In the genomic region with DNA sequence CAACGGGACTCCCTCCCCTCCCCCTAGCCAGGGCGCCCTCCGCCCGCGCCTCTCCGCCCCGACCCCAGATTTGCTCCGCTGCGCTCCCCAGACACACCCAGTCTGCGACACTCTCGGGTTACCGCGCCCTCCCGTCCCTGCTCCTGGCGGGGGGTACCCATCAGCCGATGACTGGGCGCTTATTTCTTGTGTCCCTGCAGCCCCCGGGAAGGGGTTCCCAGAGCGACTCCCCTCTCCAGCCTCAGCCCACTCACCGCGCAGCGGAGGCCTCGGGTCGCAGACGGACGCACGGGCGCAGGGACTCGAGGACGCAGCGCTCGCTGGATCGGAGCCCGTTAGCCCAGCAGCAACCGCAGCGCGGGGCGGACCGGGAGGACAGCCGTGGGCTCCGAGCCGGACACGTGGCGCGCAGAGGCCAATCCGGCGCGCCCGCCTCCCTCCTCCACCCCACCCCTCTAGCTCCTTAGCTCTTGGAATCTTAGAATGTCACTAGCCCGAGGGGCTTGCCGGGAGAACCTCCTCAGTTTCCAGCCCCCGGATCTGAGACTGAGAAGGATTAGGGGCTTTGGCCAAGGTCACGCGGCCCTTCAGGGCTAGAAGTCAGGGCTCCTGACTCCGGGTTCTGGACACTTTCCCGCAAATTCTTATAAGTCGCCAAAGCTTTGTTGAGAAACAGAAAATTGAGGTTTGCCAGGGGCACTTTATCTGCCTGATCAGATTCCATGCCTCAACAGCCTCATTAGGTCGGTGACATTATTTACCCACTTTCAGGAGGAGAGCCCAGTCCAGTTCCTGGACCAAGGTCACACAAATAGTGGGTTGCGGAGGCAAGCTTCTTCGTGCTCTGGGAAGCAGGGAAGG, we compare ENCODE assay signal across 1 cellular context.
A peak's percentile ranks its signal among the peaks of the same experiment; 100 is the strongest.
TF ChIP-seq lines count a peak whose summit lies in the region.

A gene (minus strand): TSS at position 354 of the 861 bp plus-strand sequence. CDS start 9,878 bp downstream, outside the sequence.

TF ChIP-seq in K562, 482 proteins besides CTCF, POLR2A, EP300 and RAD21 (continued from another document and continues in another):
- TF ChIP-seq, protein P1, sequence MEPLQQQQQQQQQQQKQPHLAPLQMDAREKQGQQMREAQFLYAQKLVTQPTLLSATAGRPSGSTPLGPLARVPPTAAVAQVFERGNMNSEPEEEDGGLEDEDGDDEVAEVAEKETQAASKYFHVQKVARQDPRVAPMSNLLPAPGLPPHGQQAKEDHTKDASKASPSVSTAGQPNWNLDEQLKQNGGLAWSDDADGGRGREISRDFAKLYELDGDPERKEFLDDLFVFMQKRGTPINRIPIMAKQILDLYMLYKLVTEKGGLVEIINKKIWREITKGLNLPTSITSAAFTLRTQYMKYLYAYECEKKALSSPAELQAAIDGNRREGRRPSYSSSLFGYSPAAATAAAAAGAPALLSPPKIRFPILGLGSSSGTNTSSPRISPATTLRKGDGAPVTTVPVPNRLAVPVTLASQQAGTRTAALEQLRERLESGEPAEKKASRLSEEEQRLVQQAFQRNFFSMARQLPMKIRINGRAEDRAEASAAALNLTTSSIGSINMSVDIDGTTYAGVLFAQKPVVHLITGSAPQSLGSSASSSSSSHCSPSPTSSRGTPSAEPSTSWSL (CRISPR knock-in tag; IDR thresholded peaks at IDR 0.05; ENCODE audit: borderline replicate concordance): no peak
- TF ChIP-seq, protein P2, sequence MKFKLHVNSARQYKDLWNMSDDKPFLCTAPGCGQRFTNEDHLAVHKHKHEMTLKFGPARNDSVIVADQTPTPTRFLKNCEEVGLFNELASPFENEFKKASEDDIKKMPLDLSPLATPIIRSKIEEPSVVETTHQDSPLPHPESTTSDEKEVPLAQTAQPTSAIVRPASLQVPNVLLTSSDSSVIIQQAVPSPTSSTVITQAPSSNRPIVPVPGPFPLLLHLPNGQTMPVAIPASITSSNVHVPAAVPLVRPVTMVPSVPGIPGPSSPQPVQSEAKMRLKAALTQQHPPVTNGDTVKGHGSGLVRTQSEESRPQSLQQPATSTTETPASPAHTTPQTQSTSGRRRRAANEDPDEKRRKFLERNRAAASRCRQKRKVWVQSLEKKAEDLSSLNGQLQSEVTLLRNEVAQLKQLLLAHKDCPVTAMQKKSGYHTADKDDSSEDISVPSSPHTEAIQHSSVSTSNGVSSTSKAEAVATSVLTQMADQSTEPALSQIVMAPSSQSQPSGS (CRISPR knock-in tag; IDR thresholded peaks at IDR 0.05): no peak
- TF ChIP-seq CC2D1A (IDR thresholded peaks at IDR 0.05): peak; percentile 92; the same call in 1 of the 2 replicates
- TF ChIP-seq PYGO2 (tag; IDR thresholded peaks at IDR 0.05): no peak
- no peak for TF ChIP-seq NFXL1 (CRISPR knock-in tag; IDR thresholded peaks at IDR 0.05)
- no peak for TF ChIP-seq MAFF (IDR thresholded peaks at IDR 0.05; ENCODE audit: low read length)
- TF ChIP-seq, protein P3, sequence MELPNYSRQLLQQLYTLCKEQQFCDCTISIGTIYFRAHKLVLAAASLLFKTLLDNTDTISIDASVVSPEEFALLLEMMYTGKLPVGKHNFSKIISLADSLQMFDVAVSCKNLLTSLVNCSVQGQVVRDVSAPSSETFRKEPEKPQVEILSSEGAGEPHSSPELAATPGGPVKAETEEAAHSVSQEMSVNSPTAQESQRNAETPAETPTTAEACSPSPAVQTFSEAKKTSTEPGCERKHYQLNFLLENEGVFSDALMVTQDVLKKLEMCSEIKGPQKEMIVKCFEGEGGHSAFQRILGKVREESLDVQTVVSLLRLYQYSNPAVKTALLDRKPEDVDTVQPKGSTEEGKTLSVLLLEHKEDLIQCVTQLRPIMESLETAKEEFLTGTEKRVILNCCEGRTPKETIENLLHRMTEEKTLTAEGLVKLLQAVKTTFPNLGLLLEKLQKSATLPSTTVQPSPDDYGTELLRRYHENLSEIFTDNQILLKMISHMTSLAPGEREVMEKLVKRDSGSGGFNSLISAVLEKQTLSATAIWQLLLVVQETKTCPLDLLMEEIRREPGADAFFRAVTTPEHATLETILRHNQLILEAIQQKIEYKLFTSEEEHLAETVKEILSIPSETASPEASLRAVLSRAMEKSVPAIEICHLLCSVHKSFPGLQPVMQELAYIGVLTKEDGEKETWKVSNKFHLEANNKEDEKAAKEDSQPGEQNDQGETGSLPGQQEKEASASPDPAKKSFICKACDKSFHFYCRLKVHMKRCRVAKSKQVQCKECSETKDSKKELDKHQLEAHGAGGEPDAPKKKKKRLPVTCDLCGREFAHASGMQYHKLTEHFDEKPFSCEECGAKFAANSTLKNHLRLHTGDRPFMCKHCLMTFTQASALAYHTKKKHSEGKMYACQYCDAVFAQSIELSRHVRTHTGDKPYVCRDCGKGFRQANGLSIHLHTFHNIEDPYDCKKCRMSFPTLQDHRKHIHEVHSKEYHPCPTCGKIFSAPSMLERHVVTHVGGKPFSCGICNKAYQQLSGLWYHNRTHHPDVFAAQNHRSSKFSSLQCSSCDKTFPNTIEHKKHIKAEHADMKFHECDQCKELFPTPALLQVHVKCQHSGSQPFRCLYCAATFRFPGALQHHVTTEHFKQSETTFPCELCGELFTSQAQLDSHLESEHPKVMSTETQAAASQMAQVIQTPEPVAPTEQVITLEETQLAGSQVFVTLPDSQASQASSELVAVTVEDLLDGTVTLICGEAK (IDR thresholded peaks at IDR 0.05): peak; percentile 26; the same call in 1 of the 2 replicates
- TF ChIP-seq, protein P3 (CRISPR knock-in tag; IDR thresholded peaks at IDR 0.05): no peak
- no peak for TF ChIP-seq ZSCAN32 (CRISPR knock-in tag; IDR thresholded peaks at IDR 0.05)
- TF ChIP-seq, protein P4, sequence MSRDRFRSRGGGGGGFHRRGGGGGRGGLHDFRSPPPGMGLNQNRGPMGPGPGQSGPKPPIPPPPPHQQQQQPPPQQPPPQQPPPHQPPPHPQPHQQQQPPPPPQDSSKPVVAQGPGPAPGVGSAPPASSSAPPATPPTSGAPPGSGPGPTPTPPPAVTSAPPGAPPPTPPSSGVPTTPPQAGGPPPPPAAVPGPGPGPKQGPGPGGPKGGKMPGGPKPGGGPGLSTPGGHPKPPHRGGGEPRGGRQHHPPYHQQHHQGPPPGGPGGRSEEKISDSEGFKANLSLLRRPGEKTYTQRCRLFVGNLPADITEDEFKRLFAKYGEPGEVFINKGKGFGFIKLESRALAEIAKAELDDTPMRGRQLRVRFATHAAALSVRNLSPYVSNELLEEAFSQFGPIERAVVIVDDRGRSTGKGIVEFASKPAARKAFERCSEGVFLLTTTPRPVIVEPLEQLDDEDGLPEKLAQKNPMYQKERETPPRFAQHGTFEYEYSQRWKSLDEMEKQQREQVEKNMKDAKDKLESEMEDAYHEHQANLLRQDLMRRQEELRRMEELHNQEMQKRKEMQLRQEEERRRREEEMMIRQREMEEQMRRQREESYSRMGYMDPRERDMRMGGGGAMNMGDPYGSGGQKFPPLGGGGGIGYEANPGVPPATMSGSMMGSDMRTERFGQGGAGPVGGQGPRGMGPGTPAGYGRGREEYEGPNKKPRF (IDR thresholded peaks at IDR 0.05; ENCODE audit: low read depth, low read length): no peak
- TF ChIP-seq ZNF384 (IDR thresholded peaks at IDR 0.05; ENCODE audit: low read depth, low read length): no peak
- no peak for TF ChIP-seq SNIP1 (IDR thresholded peaks at IDR 0.05; ENCODE audit: low read depth)
- TF ChIP-seq, protein P5, sequence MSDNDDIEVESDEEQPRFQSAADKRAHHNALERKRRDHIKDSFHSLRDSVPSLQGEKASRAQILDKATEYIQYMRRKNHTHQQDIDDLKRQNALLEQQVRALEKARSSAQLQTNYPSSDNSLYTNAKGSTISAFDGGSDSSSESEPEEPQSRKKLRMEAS (CRISPR knock-in tag; IDR thresholded peaks at IDR 0.05): peak; percentile 96
- no peak for TF ChIP-seq ZNF140 (CRISPR knock-in tag; IDR thresholded peaks at IDR 0.05)
- TF ChIP-seq BACH1 (tag; IDR thresholded peaks at IDR 0.05): no peak
- peak; percentile 24; the same call in 1 of the 2 replicates for TF ChIP-seq C11orf30 (IDR thresholded peaks at IDR 0.05; ENCODE audit: low read depth)
- no peak; the same call in 1 of the 2 replicates for TF ChIP-seq SOX6 (IDR thresholded peaks at IDR 0.05)
- TF ChIP-seq KAT2B (IDR thresholded peaks at IDR 0.05; ENCODE audit: low read depth, low read length): no peak
- no peak for TF ChIP-seq ZNF23 (CRISPR knock-in tag; IDR thresholded peaks at IDR 0.05)
- TF ChIP-seq MEF2A (IDR thresholded peaks at IDR 0.05; ENCODE audit: control insufficient read depth, low read depth, low read length): no peak
- no peak for TF ChIP-seq RFX1 (IDR thresholded peaks at IDR 0.05)
- TF ChIP-seq RUNX1 (IDR thresholded peaks at IDR 0.05; ENCODE audit: low read depth): no peak
- TF ChIP-seq, protein P6, sequence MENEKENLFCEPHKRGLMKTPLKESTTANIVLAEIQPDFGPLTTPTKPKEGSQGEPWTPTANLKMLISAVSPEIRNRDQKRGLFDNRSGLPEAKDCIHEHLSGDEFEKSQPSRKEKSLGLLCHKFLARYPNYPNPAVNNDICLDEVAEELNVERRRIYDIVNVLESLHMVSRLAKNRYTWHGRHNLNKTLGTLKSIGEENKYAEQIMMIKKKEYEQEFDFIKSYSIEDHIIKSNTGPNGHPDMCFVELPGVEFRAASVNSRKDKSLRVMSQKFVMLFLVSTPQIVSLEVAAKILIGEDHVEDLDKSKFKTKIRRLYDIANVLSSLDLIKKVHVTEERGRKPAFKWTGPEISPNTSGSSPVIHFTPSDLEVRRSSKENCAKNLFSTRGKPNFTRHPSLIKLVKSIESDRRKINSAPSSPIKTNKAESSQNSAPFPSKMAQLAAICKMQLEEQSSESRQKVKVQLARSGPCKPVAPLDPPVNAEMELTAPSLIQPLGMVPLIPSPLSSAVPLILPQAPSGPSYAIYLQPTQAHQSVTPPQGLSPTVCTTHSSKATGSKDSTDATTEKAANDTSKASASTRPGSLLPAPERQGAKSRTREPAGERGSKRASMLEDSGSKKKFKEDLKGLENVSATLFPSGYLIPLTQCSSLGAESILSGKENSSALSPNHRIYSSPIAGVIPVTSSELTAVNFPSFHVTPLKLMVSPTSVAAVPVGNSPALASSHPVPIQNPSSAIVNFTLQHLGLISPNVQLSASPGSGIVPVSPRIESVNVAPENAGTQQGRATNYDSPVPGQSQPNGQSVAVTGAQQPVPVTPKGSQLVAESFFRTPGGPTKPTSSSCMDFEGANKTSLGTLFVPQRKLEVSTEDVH (IDR thresholded peaks at IDR 0.05; ENCODE audit: low read depth, partially characterized antibody): no peak
- TF ChIP-seq BRCA1 (IDR thresholded peaks at IDR 0.05): no peak
- no peak for TF ChIP-seq BRCA1 (CRISPR knock-in tag; IDR thresholded peaks at IDR 0.05)
- no peak for TF ChIP-seq CREBBP (IDR thresholded peaks at IDR 0.05; ENCODE audit: low read depth, low read length)
- no peak for TF ChIP-seq MTA1 (IDR thresholded peaks at IDR 0.05; ENCODE audit: borderline replicate concordance)
- TF ChIP-seq XRCC3 (IDR thresholded peaks at IDR 0.05): no peak
- TF ChIP-seq KLF6 (CRISPR knock-in tag; IDR thresholded peaks at IDR 0.05; ENCODE audit: borderline replicate concordance): no peak
- TF ChIP-seq, protein P7, sequence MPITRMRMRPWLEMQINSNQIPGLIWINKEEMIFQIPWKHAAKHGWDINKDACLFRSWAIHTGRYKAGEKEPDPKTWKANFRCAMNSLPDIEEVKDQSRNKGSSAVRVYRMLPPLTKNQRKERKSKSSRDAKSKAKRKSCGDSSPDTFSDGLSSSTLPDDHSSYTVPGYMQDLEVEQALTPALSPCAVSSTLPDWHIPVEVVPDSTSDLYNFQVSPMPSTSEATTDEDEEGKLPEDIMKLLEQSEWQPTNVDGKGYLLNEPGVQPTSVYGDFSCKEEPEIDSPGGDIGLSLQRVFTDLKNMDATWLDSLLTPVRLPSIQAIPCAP (CRISPR knock-in tag; IDR thresholded peaks at IDR 0.05; ENCODE audit: borderline replicate concordance): no peak; the same call in 1 of the 2 replicates
- TF ChIP-seq ADNP (tag; IDR thresholded peaks at IDR 0.05): no peak
- no peak for TF ChIP-seq SRSF9 (IDR thresholded peaks at IDR 0.05; ENCODE audit: borderline replicate concordance, low read depth, low read length)
- TF ChIP-seq ZNF232 (CRISPR knock-in tag; IDR thresholded peaks at IDR 0.05): no peak; the same call in 1 of the 2 replicates
- TF ChIP-seq MTF1 (CRISPR knock-in tag; IDR thresholded peaks at IDR 0.05; ENCODE audit: borderline replicate concordance): no peak
- TF ChIP-seq MTA3 (IDR thresholded peaks at IDR 0.05; ENCODE audit: borderline replicate concordance): peak; percentile 72; the same call in 1 of the 2 replicates
- TF ChIP-seq MCM2 (IDR thresholded peaks at IDR 0.05; ENCODE audit: low read depth): no peak
- TF ChIP-seq, protein P8, sequence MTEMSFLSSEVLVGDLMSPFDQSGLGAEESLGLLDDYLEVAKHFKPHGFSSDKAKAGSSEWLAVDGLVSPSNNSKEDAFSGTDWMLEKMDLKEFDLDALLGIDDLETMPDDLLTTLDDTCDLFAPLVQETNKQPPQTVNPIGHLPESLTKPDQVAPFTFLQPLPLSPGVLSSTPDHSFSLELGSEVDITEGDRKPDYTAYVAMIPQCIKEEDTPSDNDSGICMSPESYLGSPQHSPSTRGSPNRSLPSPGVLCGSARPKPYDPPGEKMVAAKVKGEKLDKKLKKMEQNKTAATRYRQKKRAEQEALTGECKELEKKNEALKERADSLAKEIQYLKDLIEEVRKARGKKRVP (CRISPR knock-in tag; IDR thresholded peaks at IDR 0.05): no peak; the same call in 1 of the 2 replicates
